1 cellular context compared by ENCODE assay signal in genomic region chr12:68808388-68809189, GRCh38.
TF ChIP-seq lines count a peak whose summit lies in the region.

No MANE protein-coding gene starts in this region.

TF ChIP-seq in GM12878, 131 proteins besides CTCF, POLR2A, EP300 and RAD21 (continued from another document):
- TF ChIP-seq SKIL (IDR thresholded peaks at IDR 0.05; ENCODE audit: low read depth, poor library complexity, severe bottlenecking) (peak; percentile 99), TBL1XR1 (IDR thresholded peaks at IDR 0.05; ENCODE audit: low read depth, low read length) (peak; percentile 92), BCL3 (IDR thresholded peaks at IDR 0.05; ENCODE audit: borderline replicate concordance, insufficient read depth, low read depth, low read length, poor library complexity, severe bottlenecking) (peak; percentile 81), HDAC6 (IDR thresholded peaks at IDR 0.05; ENCODE audit: unreplicated experiment) (peak; percentile 75), JUNB (IDR thresholded peaks at IDR 0.05) (peak; percentile 47; the same call in 1 of the 2 replicates), RB1 (IDR thresholded peaks at IDR 0.05; ENCODE audit: borderline replicate concordance) (0 out of 2 replicates have a peak, but pooled peaks have one; percentile 67), SMAD1 (IDR thresholded peaks at IDR 0.05; ENCODE audit: low read depth, partially characterized antibody) (peak; percentile 95), EGR1 (IDR thresholded peaks at IDR 0.05; ENCODE audit: borderline replicate concordance in 1 of 2, low read depth in 2 of 2, low read length in 2 of 2) (0 out of 3 replicates have a peak, but pooled peaks of 1 of the 2 experiments have one; percentile 4), SUPT20H (IDR thresholded peaks at IDR 0.05; ENCODE audit: borderline replicate concordance, control insufficient read depth, low read depth, low read length) (no peak), TCF7 (IDR thresholded peaks at IDR 0.05; ENCODE audit: borderline replicate concordance) (peak; percentile 49; the same call in 1 of the 2 replicates), MAX (IDR thresholded peaks at IDR 0.05; ENCODE audit: low read depth, low read length) (no peak; the same call in 1 of the 2 replicates), PRDM15 (CRISPR knock-in tag; IDR thresholded peaks at IDR 0.05) (no peak), CREB1 (IDR thresholded peaks at IDR 0.05; ENCODE audit: low read depth) (peak; percentile 72), SMC3 (IDR thresholded peaks at IDR 0.05; ENCODE audit: borderline replicate concordance, low read length) (no peak), YY1 (IDR thresholded peaks at IDR 0.05; ENCODE audit: low read depth, low read length) (peak; percentile 54; the same call in 1 of the 2 replicates), BACH1 (IDR thresholded peaks at IDR 0.05; ENCODE audit: borderline replicate concordance) (peak; percentile 98), ZZZ3 (IDR thresholded peaks at IDR 0.05; ENCODE audit: control insufficient read depth, insufficient read length, low read depth) (no peak), ZNF207 (IDR thresholded peaks at IDR 0.05; ENCODE audit: borderline replicate concordance) (peak; percentile 53), POLR2AphosphoS5 (IDR thresholded peaks at IDR 0.05; ENCODE audit: low read length) (peak; percentile 99), ZBED1 (IDR thresholded peaks at IDR 0.05; ENCODE audit: borderline replicate concordance) (peak; percentile 90), MTA2 (IDR thresholded peaks at IDR 0.05; ENCODE audit: low read depth) (peak; percentile 72; the same call in 1 of the 2 replicates), E2F8 (IDR thresholded peaks at IDR 0.05; ENCODE audit: low read depth, partially characterized antibody) (no peak), ZNF592 (IDR thresholded peaks at IDR 0.05) (no peak), TCF3 (IDR thresholded peaks at IDR 0.05; ENCODE audit: borderline replicate concordance, insufficient read depth, low read depth, low read length) (peak; percentile 98), FOXM1 (IDR thresholded peaks at IDR 0.05; ENCODE audit: low read depth, low read length) (peak; percentile 94; the same call in 1 of the 2 replicates), CREM (IDR thresholded peaks at IDR 0.05; ENCODE audit: low read depth) (peak; percentile 78; the same call in 1 of the 2 replicates), CBFB (IDR thresholded peaks at IDR 0.05; ENCODE audit: low read depth) (peak; percentile 86)
